Comparison of ENCODE assay signal across 8 cellular contexts in genomic region chr5:132662925-132663770, GRCh38. TPM values are rescaled to one million over a fixed set of nuclear protein-coding genes. Genes with fewer than 3 reads are reported as not detected.
DNase-seq lines count a peak whose midpoint lies in the region; ATAC-seq and TF ChIP-seq lines count a peak whose summit lies in the region.

No MANE protein-coding gene starts in this region.

- H3K4me1 ChIP-seq in mesendoderm (ENCODE audit: control insufficient read depth, low read depth, low read length) (no peaks in the 10 kb centered on the region), body of pancreas (no peaks in the 10 kb centered on the region)

- H3K23ac ChIP-seq in mesendoderm (ENCODE audit: low read length), result no peak overlapping the region

- no CpG with 5 or more reads among the region's 25 CpGs for WGBS in mesendoderm (ENCODE audit: extremely low coverage, insufficient coverage, low lambda C conversion rate)
- 68 to 76% methylated on average over 22 to 25 of the region's 25 CpGs for WGBS in body of pancreas, 2 donors

- no peak overlapping the region for H3K18ac ChIP-seq in mesendoderm (ENCODE audit: low read length)

- H3K4ac ChIP-seq in mesendoderm (ENCODE audit: low read depth, low read length), result no peak overlapping the region

- H4K8ac ChIP-seq in mesendoderm (ENCODE audit: low read depth, low read length), result no peak overlapping the region

- H3K4me3 ChIP-seq in mesendoderm (ENCODE audit: low read length) (no peak overlapping the region), body of pancreas (no peak overlapping the region)

- H3K56ac ChIP-seq in mesendoderm (ENCODE audit: low read length), result no peak overlapping the region

- peak; percentile 66 for ATAC-seq in GM18907 (IDR thresholded peaks at IDR 0.05; ENCODE audit: unreplicated experiment)
- ATAC-seq in HG02943 (IDR thresholded peaks at IDR 0.05; ENCODE audit: low read depth, unreplicated experiment), result peak; percentile 47
- no peak for ATAC-seq in body of pancreas

- H3K36me3 ChIP-seq in mesendoderm (ENCODE audit: control insufficient read depth, insufficient read depth, low read length), result no peaks in the 10 kb centered on the region
- no peaks in the 10 kb centered on the region for H3K36me3 ChIP-seq in body of pancreas (replicated peaks in 1 of 2; ENCODE audit: insufficient read depth in 1 of 2, low read depth in 2 of 2)

- DNase-seq in AG08396 (ENCODE audit: low spot score) (peak; percentile 59), SK-N-DZ (ENCODE audit: low spot score) (peak; percentile 57), mesendoderm (peak; percentile 46), amniotic stem cell (lab: John Stamatoyannopoulos, UW) (no peak), body of pancreas (no peak), NCI-H82 treated with DMSO at 0.1 percent for 48 hours (lab: John Stamatoyannopoulos, UW; ENCODE audit: unreplicated experiment) (no peak)

- H2BK5ac ChIP-seq in mesendoderm (ENCODE audit: low read length), result no peak overlapping the region

- no peak for TF ChIP-seq POLR2A in body of pancreas (IDR thresholded peaks at IDR 0.05)

- H3K79me1 ChIP-seq in mesendoderm (ENCODE audit: low read length), result no peaks in the 10 kb centered on the region

- no peak overlapping the region for H2BK120ac ChIP-seq in mesendoderm (ENCODE audit: low read depth, low read length)

- H3K9me3 ChIP-seq in body of pancreas, result no peaks in the 10 kb centered on the region

- no peak overlapping the region for H2BK15ac ChIP-seq in mesendoderm (replicated peaks; ENCODE audit: low read depth)

- no peaks in the 10 kb centered on the region for H3K79me2 ChIP-seq in mesendoderm (ENCODE audit: control insufficient read depth, insufficient read depth, low read length)

- H3K27me3 ChIP-seq in mesendoderm (ENCODE audit: insufficient read depth, low read length, poor library complexity) (no peaks in the 10 kb centered on the region), body of pancreas (no peaks in the 10 kb centered on the region)

- H3K27ac ChIP-seq in mesendoderm (ENCODE audit: low read depth, low read length), result no peak overlapping the region
- H3K27ac ChIP-seq in body of pancreas, result no peak overlapping the region

- no peak overlapping the region for H2AK5ac ChIP-seq in mesendoderm (ENCODE audit: low read length)

- TF ChIP-seq CTCF in body of pancreas (IDR thresholded peaks at IDR 0.05), result no peak

- H4K5ac ChIP-seq in mesendoderm (ENCODE audit: low read length), result no peak overlapping the region

- intact Hi-C loops in body of pancreas (cut with DNase I), result no loop called here

- H3K9ac ChIP-seq in mesendoderm (ENCODE audit: low read length), result no peak overlapping the region

- H3K4me2 ChIP-seq in mesendoderm (ENCODE audit: low read length), result no peak overlapping the region

RNA-seq across cellular contexts. Expression of gene IL13, which starts 5.2 kb away (rescaled TPM):
- polyA plus RNA-seq in SK-N-DZ (2014; cell fraction: cytosol; rRNA removed), result not detected in 2 replicates
- not detected in 2 replicates for polyA plus RNA-seq in SK-N-DZ (2014; cell fraction: nucleus; rRNA removed)
- polyA plus RNA-seq in mesendoderm (2013, experiment 1 of 2), result not detected
- polyA plus RNA-seq in mesendoderm (2013, experiment 2 of 2), result not detected
- not detected for total RNA-seq in body of pancreas

RNA-seq across cellular contexts. Expression of gene IL4, which starts 10.6 kb away (rescaled TPM):
- not detected in 2 replicates for polyA plus RNA-seq in SK-N-DZ (2014; cell fraction: cytosol; rRNA removed)
- polyA plus RNA-seq in SK-N-DZ (2014; cell fraction: nucleus; rRNA removed), result not detected in 2 replicates
- not detected for polyA plus RNA-seq in mesendoderm (2013, experiment 1 of 2)
- not detected for polyA plus RNA-seq in mesendoderm (2013, experiment 2 of 2)
- not detected for total RNA-seq in body of pancreas

Comparison
In these comparisons a context has a peak if more than half of its experiments do, and no peak if none do; other contexts are left out.
1. DNase-seq: peak in AG08396 (single experiment), SK-N-DZ (single experiment) and mesendoderm (single experiment); none in amniotic stem cell (single experiment), body of pancreas (0 of 4) and NCI-H82 treated with DMSO at 0.1 percent for 48 hours (single experiment).